In the genomic region with DNA sequence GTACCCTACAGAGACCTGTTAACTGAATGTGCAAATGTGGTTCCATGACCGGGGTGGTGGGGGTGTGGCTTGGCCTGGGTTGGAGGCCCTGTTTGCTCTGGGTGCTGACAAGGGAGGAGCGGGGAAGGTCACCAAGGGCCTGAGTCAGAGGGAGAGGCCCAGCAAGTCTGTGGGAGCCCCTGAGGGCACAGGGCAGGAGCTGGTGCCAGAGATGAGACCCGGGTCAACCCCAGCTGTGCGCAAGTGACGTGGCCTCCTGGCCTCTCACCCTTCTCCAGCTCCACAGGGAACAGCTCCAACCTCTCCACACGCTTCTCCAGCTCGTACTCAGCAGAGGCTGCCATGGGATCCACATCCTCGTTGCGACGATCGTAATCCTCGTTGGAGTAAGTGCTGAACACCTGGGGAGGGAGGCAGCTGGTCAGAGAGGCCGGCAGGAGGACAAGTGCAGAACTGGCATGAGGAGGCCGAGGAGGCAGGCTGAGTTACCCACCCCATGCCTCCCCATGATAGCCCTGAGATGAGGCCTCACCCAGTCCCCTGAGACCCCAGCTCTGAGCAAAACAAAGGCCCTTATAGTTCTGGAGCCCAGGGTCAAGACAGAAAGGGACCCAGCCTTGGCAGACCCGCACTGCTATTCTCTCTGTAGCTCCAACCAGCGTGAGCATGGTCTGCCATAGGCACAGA, we compare ENCODE assay signal across 12 cellular contexts. TPM values are rescaled to one million over a fixed set of nuclear protein-coding genes. Genes with fewer than 3 reads are reported as not detected.
DNase-seq lines count a peak whose midpoint lies in the region; ATAC-seq, FAIRE-seq and TF ChIP-seq lines count a peak whose summit lies in the region.
"Had no signal": no experiment of that assay in that cellular context is flagged by ENCODE, and none has a peak within 500 bp of the region (broad histone marks: within the 10 kb centered on the region; RNA-seq: fewer than 3 reads in every experiment).

No MANE protein-coding gene starts in this region.

- H3K36me3 Mint-ChIP-seq in CD4-positive, alpha-beta memory T cell = peaks cover 34 to 73% of the 10 kb centered on the region in 2 donors
- peaks cover 51% of the 10 kb centered on the region for H3K36me3 Mint-ChIP-seq in osteocyte (ENCODE audit: unreplicated experiment)

- peaks cover 58 to 87% (median 74%) of the 10 kb centered on the region in 4 donors for H3K4me1 Mint-ChIP-seq in CD4-positive, alpha-beta memory T cell
- H3K4me1 Mint-ChIP-seq in osteocyte (ENCODE audit: unreplicated experiment) = peaks cover 38% of the 10 kb centered on the region

- H3K27me3 Mint-ChIP-seq in CD4-positive, alpha-beta memory T cell = no peaks in the 10 kb centered on the region
- no peaks in the 10 kb centered on the region for H3K27me3 Mint-ChIP-seq in osteocyte (ENCODE audit: unreplicated experiment)

- intact Hi-C loops in CD4-positive, alpha-beta memory T cell (cut with micrococcal nuclease) = no loop called here

- ATAC-seq in GM21723 (IDR thresholded peaks at IDR 0.05; ENCODE audit: unreplicated experiment) = no peak
- no peak for ATAC-seq in GM21737 (IDR thresholded peaks at IDR 0.05; ENCODE audit: unreplicated experiment)

- POLR2A ChIA-PET in CD4-positive, alpha-beta memory T cell (lab: Charles Lee; ENCODE audit: partially characterized antibody) = interaction anchor here (0.8 to 9.0 kb wide), 3 partner anchors 10 to 16 kb away, joined by 3 to 102 read pairs (median 6); no protein-coding TSS in a partner anchor

- H3K27ac Mint-ChIP-seq in CD4-positive, alpha-beta memory T cell = peak overlapping the region; percentile 61 to 93 (median 81)
- H3K27ac Mint-ChIP-seq in osteocyte (ENCODE audit: unreplicated experiment) = no peak overlapping the region

- in situ Hi-C loops in SK-MEL-5 (cut with HindIII; ENCODE audit: low pct_unique_long_range_greater_than_20kb, low sequenced_read_pairs) = no loop called here

- H3K36me3 ChIP-seq in CD4-positive, alpha-beta memory T cell (ENCODE audit: insufficient read depth, low read length) = peaks cover 38% of the 10 kb centered on the region

- H3K4me3 ChIP-seq in CD4-positive, alpha-beta memory T cell (ENCODE audit: low read length in 2 of 2) = no peak overlapping the region

- peaks cover 84% of the 10 kb centered on the region for H3K4me1 ChIP-seq in CD4-positive, alpha-beta memory T cell (ENCODE audit: insufficient read depth, low read length)

- no peak for FAIRE-seq in D721Med (lab: Jason Lieb, UNC)
- FAIRE-seq: colon had no signal

- H3K9me3 Mint-ChIP-seq in CD4-positive, alpha-beta memory T cell = peaks cover 0 to 4% (median 0%) of the 10 kb centered on the region in 8 donors
- no peaks in the 10 kb centered on the region for H3K9me3 Mint-ChIP-seq in osteocyte (ENCODE audit: unreplicated experiment)

- no peak for TF ChIP-seq CTCF in osteocyte (IDR thresholded peaks at IDR 0.05)
- no peak for TF ChIP-seq CTCF in D721Med (IDR thresholded peaks at IDR 0.05; ENCODE audit: insufficient read depth, missing control alignments)

- CTCF ChIA-PET in CD4-positive, alpha-beta memory T cell (lab: Charles Lee; ENCODE audit: partially characterized antibody) = interaction anchor here (0.9 to 4.5 kb wide), 7 partner anchors 11 to 51 kb away, joined by 3 to 36 read pairs (median 6); no protein-coding TSS in a partner anchor

- TF ChIP-seq POLR2A in erythroblast (IDR thresholded peaks at IDR 0.05; ENCODE audit: low read length) = no peak

- H3K27ac ChIP-seq in CD4-positive, alpha-beta memory T cell (ENCODE audit: low read depth, low read length) = no peak overlapping the region
- H3K27ac ChIP-seq: parathyroid adenoma had no signal

- H3K4me3 Mint-ChIP-seq in CD4-positive, alpha-beta memory T cell = peak overlapping the region in 7 of 8 donors; percentile 47 to 99 (median 75)
- H3K4me3 Mint-ChIP-seq in osteocyte (ENCODE audit: unreplicated experiment) = peak overlapping the region; percentile 91

- H3K9me3 ChIP-seq in CD4-positive, alpha-beta memory T cell (ENCODE audit: control insufficient read depth in 1 of 2, low read length in 2 of 2) = no peaks in the 10 kb centered on the region

- H3K27me3 ChIP-seq in CD4-positive, alpha-beta memory T cell (ENCODE audit: insufficient read depth, low read length) = no peaks in the 10 kb centered on the region

- no peak for DNase-seq in CD4-positive, alpha-beta memory T cell
- peak; percentile 49 for DNase-seq in SK-MEL-5 (ENCODE audit: low read depth, low spot score)
- DNase-seq in erythroblast (lab: John Stamatoyannopoulos, UW) = peak; percentile 30 to 50
- DNase-seq in osteocyte (ENCODE audit: extremely low spot score, unreplicated experiment) = no peak
- no peak for DNase-seq in D721Med (ENCODE audit: insufficient read length, low spot score)
- DNase-seq in NOMO-1 treated with DMSO at 0.1 percent for 48 hours (lab: John Stamatoyannopoulos, UW; ENCODE audit: unreplicated experiment) = no peak
- DNase-seq: GOT3, NCI-H1694 had no signal

RNA-seq across cellular contexts. Expression of a gene that starts 5.5 kb away (rescaled TPM):
- 10 to 100 TPM; 97.5 to 99.7 TPM for total RNA-seq in CD4-positive, alpha-beta memory T cell
- polyA plus RNA-seq in CD4-positive, alpha-beta memory T cell = 1 to 10 TPM in 1 of 2 donors, under 1 TPM in 1; 0.48 to 2.2 TPM
- 33.6 and 36.2 TPM in 2 replicates for total RNA-seq in SK-MEL-5 (2014; rRNA removed; shearing (Covaris generic))
- polyA plus RNA-seq in SK-MEL-5 (2015; cell fraction: cytosol; rRNA removed) = 49.3 and 63.2 TPM in 2 replicates
- polyA plus RNA-seq in SK-MEL-5 (2015; cell fraction: nucleus; rRNA removed) = 61.2 and 61.5 TPM in 2 replicates
- 175 and 176 TPM in 2 replicates for total RNA-seq in osteocyte

RNA-seq across cellular contexts. Expression of a gene that starts 15.0 kb away (rescaled TPM):
- total RNA-seq in CD4-positive, alpha-beta memory T cell = 1 to 10 TPM; 1.2 to 1.3 TPM
- polyA plus RNA-seq in CD4-positive, alpha-beta memory T cell = under 1 TPM; 0.16 to 0.19 TPM
- total RNA-seq in SK-MEL-5 (2014; rRNA removed; shearing (Covaris generic)) = 0.03 TPM in 1 of 2 replicates, not detected in the other
- 0.58 and 1.5 TPM in 2 replicates for polyA plus RNA-seq in SK-MEL-5 (2015; cell fraction: cytosol; rRNA removed)
- 0.21 TPM in 1 of 2 replicates, not detected in the other for polyA plus RNA-seq in SK-MEL-5 (2015; cell fraction: nucleus; rRNA removed)
- 36.1 and 36.8 TPM in 2 replicates for total RNA-seq in osteocyte

RNA-seq across cellular contexts. Expression of a gene that starts 20.8 kb away (rescaled TPM):
- not detected for total RNA-seq in CD4-positive, alpha-beta memory T cell
- not detected for polyA plus RNA-seq in CD4-positive, alpha-beta memory T cell
- not detected in 2 replicates for total RNA-seq in SK-MEL-5 (2014; rRNA removed; shearing (Covaris generic))
- polyA plus RNA-seq in SK-MEL-5 (2015; cell fraction: cytosol; rRNA removed) = not detected in 2 replicates
- not detected in 2 replicates for polyA plus RNA-seq in SK-MEL-5 (2015; cell fraction: nucleus; rRNA removed)
- 12.0 and 13.0 TPM in 2 replicates for total RNA-seq in osteocyte

RNA-seq across cellular contexts. Expression of a gene that starts 49.8 kb away (rescaled TPM):
- total RNA-seq in CD4-positive, alpha-beta memory T cell = 10 to 100 TPM; 39.1 to 40.6 TPM
- polyA plus RNA-seq in CD4-positive, alpha-beta memory T cell = 10 to 100 TPM; 34.5 to 36.5 TPM
- total RNA-seq in SK-MEL-5 (2014; rRNA removed; shearing (Covaris generic)) = 9.5 TPM in 2 replicates
- polyA plus RNA-seq in SK-MEL-5 (2015; cell fraction: cytosol; rRNA removed) = 14.4 and 14.6 TPM in 2 replicates
- 16.1 and 34.6 TPM in 2 replicates for polyA plus RNA-seq in SK-MEL-5 (2015; cell fraction: nucleus; rRNA removed)
- 66.2 and 67.0 TPM in 2 replicates for total RNA-seq in osteocyte

RNA-seq across cellular contexts. Expression of a gene that starts 56.4 kb away (rescaled TPM):
- 1 to 10 TPM; 1.0 to 1.6 TPM for total RNA-seq in CD4-positive, alpha-beta memory T cell
- polyA plus RNA-seq in CD4-positive, alpha-beta memory T cell = not detected
- total RNA-seq in SK-MEL-5 (2014; rRNA removed; shearing (Covaris generic)) = 0.03 TPM in 2 replicates
- polyA plus RNA-seq in SK-MEL-5 (2015; cell fraction: cytosol; rRNA removed) = 1.8 and 2.2 TPM in 2 replicates
- polyA plus RNA-seq in SK-MEL-5 (2015; cell fraction: nucleus; rRNA removed) = 0.33 and 4.0 TPM in 2 replicates
- total RNA-seq in osteocyte = 25,918 and 28,023 TPM in 2 replicates

Comparison
In these comparisons a context has a peak if more than half of its experiments do, and no peak if none do; other contexts are left out.
1. DNase-seq: peak in SK-MEL-5 (single experiment) and erythroblast (2 of 2); none in CD4-positive, alpha-beta memory T cell (0 of 5), osteocyte (single experiment), D721Med (single experiment) and NOMO-1 treated with DMSO at 0.1 percent for 48 hours (single experiment).
2. RNA of a gene that starts 15.0 kb away (total RNA-seq): 36.1 to 36.8 TPM in osteocyte; 1.2 to 1.3 TPM in CD4-positive, alpha-beta memory T cell and 0.03 TPM in SK-MEL-5; every median in the first group is over 10 times any median in the second.
3. RNA of a gene that starts 20.8 kb away (total RNA-seq): 12.0 to 13.0 TPM in osteocyte; not detected in CD4-positive, alpha-beta memory T cell and not detected in SK-MEL-5; every median in the first group is over 10 times any median in the second.